In genomic region chr2:168699834-168700417, GRCh38 we compare ENCODE assay signal across 11 cellular contexts.
A peak's percentile ranks its signal among the peaks of the same experiment; 100 is the strongest.
DNase-seq lines count a peak whose midpoint lies in the region; ATAC-seq and TF ChIP-seq lines count a peak whose summit lies in the region.
"Had no signal": no experiment of that assay in that cellular context is flagged by ENCODE, and none has a peak within 500 bp of the region (broad histone marks: within the 10 kb centered on the region; RNA-seq: fewer than 3 reads in every experiment).

No MANE protein-coding gene starts in this region.

- ATAC-seq in gastroesophageal sphincter: peak; percentile 79
- no peak for ATAC-seq in HG03571 (IDR thresholded peaks at IDR 0.05; ENCODE audit: unreplicated experiment)
- no peak for ATAC-seq in HG02678 (IDR thresholded peaks at IDR 0.05; ENCODE audit: unreplicated experiment)
- no peak for ATAC-seq in GM21526 (IDR thresholded peaks at IDR 0.05; ENCODE audit: low FRiP score, unreplicated experiment)
- ATAC-seq: stimulated activated effector memory CD8-positive, alpha-beta T cell treated with anti-CD3 and anti-CD28 coated beads, Interleukin-12 subunit alpha, Interleukin-12 subunit beta, amount 100 ng/mL, for 72 hours had no signal

- TF ChIP-seq EP300 in gastroesophageal sphincter (IDR thresholded peaks at IDR 0.05): no peak
- no peak for TF ChIP-seq EP300 in ovary (IDR thresholded peaks at IDR 0.05)

- DNase-seq in DMS 273 (lab: John Stamatoyannopoulos, UW; ENCODE audit: unreplicated experiment) (peak; percentile 88), RPMI8226 (peak; percentile 40), ovary (peak; percentile 94 to 99 (median 98))
- no peak for DNase-seq in stimulated activated naive CD4-positive, alpha-beta T cell (lab: John Stamatoyannopoulos, UW)
- DNase-seq: DND-41 had no signal

- H3K27ac ChIP-seq in gastroesophageal sphincter (peak overlapping the region in 3 of 4 donors; percentile 5 to 64 (median 61)), ovary (peak overlapping the region in 1 of 2 donors; percentile 51)
- H3K27ac ChIP-seq: parathyroid adenoma had no signal

- H3K27me3 ChIP-seq in gastroesophageal sphincter: no peaks in the 10 kb centered on the region
- H3K27me3 ChIP-seq in ovary: no peaks in the 10 kb centered on the region

- intact Hi-C loops in ovary (cut with DNase I): no loop called here

- H3K4me3 ChIP-seq in gastroesophageal sphincter: no peak overlapping the region
- no peak overlapping the region for H3K4me3 ChIP-seq in ovary

- H3K4me1 ChIP-seq in gastroesophageal sphincter (peaks cover 0 to 29% (median 12%) of the 10 kb centered on the region in 3 donors), ovary (ENCODE audit: insufficient read depth) (peaks cover 2% of the 10 kb centered on the region)
- H3K4me1 ChIP-seq: parathyroid adenoma had no signal

- TF ChIP-seq CTCF in gastroesophageal sphincter (IDR thresholded peaks at IDR 0.05) (no peak), ovary (IDR thresholded peaks at IDR 0.05) (no peak)

- peaks cover 0 to 11% of the 10 kb centered on the region in 2 donors for H3K36me3 ChIP-seq in gastroesophageal sphincter
- H3K36me3 ChIP-seq in ovary: no peaks in the 10 kb centered on the region

- WGBS in gastroesophageal sphincter (ENCODE audit: low coverage in 1 of 2), 2 donors: 34 to 43% methylated on average over 6 to 8 of the region's 8 CpGs
- 11 to 19% (median 11%) methylated on average over 8 of the region's 8 CpGs for WGBS in ovary, 3 donors

- H3K9me3 ChIP-seq in gastroesophageal sphincter: no peaks in the 10 kb centered on the region
- no peaks in the 10 kb centered on the region for H3K9me3 ChIP-seq in ovary

- no peak for TF ChIP-seq POLR2A in gastroesophageal sphincter (IDR thresholded peaks at IDR 0.05)
- no peak for TF ChIP-seq POLR2A in ovary (IDR thresholded peaks at IDR 0.05)

Comparison
In these comparisons a context has a peak if more than half of its experiments do, and no peak if none do; other contexts are left out.
1. DNase-seq: peak in DMS 273 (single experiment), RPMI8226 (single experiment) and ovary (5 of 5); none in stimulated activated naive CD4-positive, alpha-beta T cell (0 of 6).